In genomic region chr16:10421596-10421995, GRCh38 we compare ENCODE assay signal across 36 cellular contexts.
"Had no signal": no experiment of that assay in that cellular context is flagged by ENCODE, and none has a peak within 500 bp of the region (broad histone marks: within the 10 kb centered on the region; RNA-seq: fewer than 3 reads in every experiment).

No MANE protein-coding gene starts in this region.

- H3K27ac ChIP-seq: KMS-11 had no signal

- H3K4me2 ChIP-seq: KMS-11 had no signal

- H3K4me3 ChIP-seq: MG63 had no signal

- H3K9ac ChIP-seq: KMS-11 had no signal

- H3K27me3 ChIP-seq: MG63 had no signal

- DNase-seq: Karpas-422, Kasumi-1, MG63, MM.1S, MV-4-11, NCI-H1048, NCI-H1092, NCI-H1092 treated with DMSO at 0.1 percent for 48 hours, NCI-H1105, NCI-H1105 treated with DMSO at 0.1 percent for 48 hours, NCI-H1417, NCI-H1417 treated with DMSO at 0.1 percent for 48 hours, NCI-H1436, NCI-H1436 treated with DMSO at 0.1 percent for 48 hours, NCI-H146, NCI-H1694, NCI-H1694 treated with DMSO at 0.1 percent for 48 hours, NCI-H187, NCI-H187 treated with DMSO at 0.1 percent for 48 hours, NCI-H1930, NCI-H2029, NCI-H2029 treated with DMSO at 0.1 percent for 48 hours, NCI-H2081, NCI-H2081 treated with DMSO at 0.1 percent for 48 hours, NCI-H2107, NCI-H2171, NCI-H2171 treated with DMSO at 0.1 percent for 48 hours, NCI-H2227 treated with DMSO at 0.1 percent for 48 hours, NCI-H226, NCI-H345, NCI-H446, NCI-H446 treated with DMSO at 0.1 percent for 48 hours, NCI-H510A, NCI-H510A treated with DMSO at 0.1 percent for 48 hours, NCI-H524 had no signal
